17 cellular contexts compared by ENCODE assay signal in genomic region chr2:213085538-213085937, GRCh38.
"Had no signal": no experiment of that assay in that cellular context is flagged by ENCODE, and none has a peak within 500 bp of the region (broad histone marks: within the 10 kb centered on the region; RNA-seq: fewer than 3 reads in every experiment).

No MANE protein-coding gene starts in this region.

- H3K36me3 ChIP-seq: brain microvascular endothelial cell, right atrium auricular region, upper lobe of right lung had no signal

- H3K27ac Mint-ChIP-seq: activated naive CD8-positive, alpha-beta T cell treated with anti-CD3 and anti-CD28 coated beads, Interleukin-2, amount 10 ng/mL, durations not matched to agents 7 days and 5 days; activated T-helper 1 cell treated with anti-CD3 and anti-CD28 coated beads, Interleukin-12 subunit alpha, Interleukin-12 subunit beta, Interleukin-2, Interleukin-4 antibody, amounts not matched to agents 30 ng/mL and 10 ng/mL and 1 ng/mL, durations not matched to agents 14 hours and 24 hours and 36 hours; naive thymus-derived CD4-positive, alpha-beta T cell; progenitor cell of endocrine pancreas; stimulated activated naive CD8-positive, alpha-beta T cell treated with anti-CD3 and anti-CD28 coated beads, Interleukin-15, amount 100 ng/mL, for 72 hours; T-helper 17 cell had no signal

- H3K4me1 Mint-ChIP-seq: activated naive CD8-positive, alpha-beta T cell treated with anti-CD3 and anti-CD28 coated beads, Interleukin-2, amount 10 ng/mL, durations not matched to agents 7 days and 5 days had no signal

- H3K27me3 Mint-ChIP-seq: naive thymus-derived CD4-positive, alpha-beta T cell; progenitor cell of endocrine pancreas; stimulated activated naive CD8-positive, alpha-beta T cell treated with anti-CD3 and anti-CD28 coated beads, Interleukin-15, amount 100 ng/mL, for 72 hours; T-helper 17 cell had no signal

- H3K4me3 ChIP-seq: lung, right atrium auricular region, smooth muscle cell, testis, upper lobe of right lung had no signal

- ATAC-seq: naive thymus-derived CD4-positive, alpha-beta T cell; stimulated activated naive CD8-positive, alpha-beta T cell treated with anti-CD3 and anti-CD28 coated beads, Interleukin-15, amount 100 ng/mL, for 72 hours; T-helper 17 cell; upper lobe of right lung had no signal

- H3K27me3 ChIP-seq: brain microvascular endothelial cell, right atrium auricular region, testis, upper lobe of right lung had no signal

- H3K9me3 ChIP-seq: right atrium auricular region, testis, upper lobe of right lung had no signal

- H3K9me3 Mint-ChIP-seq: activated naive CD8-positive, alpha-beta T cell treated with anti-CD3 and anti-CD28 coated beads, Interleukin-2, amount 10 ng/mL, durations not matched to agents 7 days and 5 days; activated T-helper 1 cell treated with anti-CD3 and anti-CD28 coated beads, Interleukin-12 subunit alpha, Interleukin-12 subunit beta, Interleukin-2, Interleukin-4 antibody, amounts not matched to agents 30 ng/mL and 10 ng/mL and 1 ng/mL, durations not matched to agents 14 hours and 24 hours and 36 hours; stimulated activated naive CD8-positive, alpha-beta T cell treated with anti-CD3 and anti-CD28 coated beads, Interleukin-15, amount 100 ng/mL, for 72 hours had no signal

- H3K27ac ChIP-seq: brain microvascular endothelial cell, testis, upper lobe of right lung had no signal

- H3K36me3 Mint-ChIP-seq: naive thymus-derived CD4-positive, alpha-beta T cell had no signal

- H3K4me3 Mint-ChIP-seq: activated naive CD8-positive, alpha-beta T cell treated with anti-CD3 and anti-CD28 coated beads, Interleukin-2, amount 10 ng/mL, durations not matched to agents 7 days and 5 days; activated T-helper 1 cell treated with anti-CD3 and anti-CD28 coated beads, Interleukin-12 subunit alpha, Interleukin-12 subunit beta, Interleukin-2, Interleukin-4 antibody, amounts not matched to agents 30 ng/mL and 10 ng/mL and 1 ng/mL, durations not matched to agents 14 hours and 24 hours and 36 hours; naive thymus-derived CD4-positive, alpha-beta T cell; stimulated activated naive CD8-positive, alpha-beta T cell treated with anti-CD3 and anti-CD28 coated beads, Interleukin-15, amount 100 ng/mL, for 72 hours; T-helper 17 cell had no signal

- H3K4me1 ChIP-seq: testis, upper lobe of right lung had no signal

- DNase-seq: activated CD4-positive, alpha-beta T cell treated with anti-CD3 and anti-CD28 coated beads for 48 hours; activated CD8-positive, alpha-beta memory T cell treated with anti-CD3 and anti-CD28 coated beads, Interleukin-2, amount 50 U/mL, for 48 hours; activated naive CD8-positive, alpha-beta T cell treated with anti-CD3 and anti-CD28 coated beads, Interleukin-2, amount 10 ng/mL, durations not matched to agents 7 days and 5 days; brain microvascular endothelial cell; effector CD8-positive, alpha-beta T cell; foreskin melanocyte; naive thymus-derived CD4-positive, alpha-beta T cell; nucleus accumbens; stimulated activated naive CD8-positive, alpha-beta T cell treated with anti-CD3 and anti-CD28 coated beads, Interleukin-15, amount 100 ng/mL, for 72 hours; T-helper 17 cell; testis; upper lobe of right lung had no signal
